12 cellular contexts compared by ENCODE assay signal in the genomic region with DNA sequence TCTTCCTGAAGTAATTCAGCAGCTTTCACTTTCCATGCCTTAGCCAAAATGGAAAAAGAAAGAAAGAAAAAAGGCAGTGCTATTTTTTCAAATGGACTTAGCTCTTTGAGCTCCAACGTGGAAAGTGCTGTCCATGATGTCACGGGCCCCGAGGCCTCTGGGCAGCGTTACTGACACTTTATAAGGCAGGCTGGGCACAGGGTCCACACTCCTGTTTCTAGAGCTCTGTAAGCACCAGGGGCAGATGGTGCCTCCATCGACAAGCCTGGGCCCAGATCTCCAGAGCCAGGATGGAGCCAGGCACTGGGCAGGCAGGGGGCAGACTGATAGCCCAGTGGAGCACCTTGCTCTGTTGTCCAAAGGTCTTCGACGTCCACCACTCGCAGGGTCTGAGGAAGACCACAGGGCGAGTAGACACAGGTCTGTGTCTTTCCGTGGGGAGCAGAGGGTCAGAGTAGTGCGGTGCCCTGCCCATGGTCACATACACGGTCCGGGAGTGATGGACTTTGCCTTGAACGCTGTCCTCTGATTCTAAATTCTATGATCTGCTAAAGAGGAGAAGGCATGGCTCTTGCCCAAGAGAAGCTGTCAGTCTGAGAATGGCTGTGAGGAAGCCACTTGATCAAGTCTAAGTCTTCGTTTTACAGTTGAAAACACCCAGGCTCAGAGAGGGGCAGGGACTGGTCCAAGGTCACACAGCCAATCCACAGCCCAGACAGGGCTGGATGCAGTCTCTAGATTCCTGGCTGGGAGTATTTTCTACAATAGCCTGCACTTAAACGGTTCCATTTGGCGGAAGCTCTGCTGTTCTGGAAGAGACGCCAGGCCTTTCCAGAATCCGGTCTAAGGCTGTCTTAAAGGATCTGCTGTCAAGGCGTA. TPM values are rescaled to one million over a fixed set of nuclear protein-coding genes. Genes with fewer than 3 reads are reported as not detected.
"Had no signal": no experiment of that assay in that cellular context is flagged by ENCODE, and none has a peak within 500 bp of the region (broad histone marks: within the 10 kb centered on the region; RNA-seq: fewer than 3 reads in every experiment).

No MANE protein-coding gene starts in this region.

- H3K4me2 ChIP-seq: smooth muscle cell had no signal

- H3K4me3 ChIP-seq: smooth muscle cell, thyroid gland, vagina had no signal

- H3K27ac ChIP-seq: thyroid gland, vagina had no signal

- H3K36me3 ChIP-seq: thyroid gland, vagina had no signal

- DNase-seq: activated CD4-positive, alpha-beta T cell treated with anti-CD3 and anti-CD28 coated beads, Interleukin-2, amount 50 U/mL, for 4 hours; activated effector memory CD4-positive, alpha-beta T cell treated with Interleukin-2 at 50 U/mL for 16 hours; activated T-cell treated with anti-CD3 and anti-CD28 coated beads, Interleukin-2, amount 50 U/mL, for 24 hours; central memory CD4-positive, alpha-beta T cell; cortex of kidney; immature natural killer cell; thyroid gland had no signal

- H3K27me3 ChIP-seq: thyroid gland, vagina had no signal

- ATAC-seq: activated CD4-positive, CD25-positive, alpha-beta regulatory T cell treated with anti-CD3 and anti-CD28 coated beads, Interleukin-2, amount 50 U/mL, for 24 hours had no signal

- H3K4me1 ChIP-seq: vagina had no signal

- H3K9me3 ChIP-seq: thyroid gland, vagina had no signal

RNA-seq across cellular contexts. Expression of a gene that starts 22.1 kb away (rescaled TPM):
- total RNA-seq: epithelial cell of proximal tubule; T-helper 2 cell treated with Interferon-gamma antibody and Interleukin-4, amounts not matched to agents 100 ng/mL and 5 ng/mL, for 36 hours had no signal
